9 cellular contexts compared by ENCODE assay signal in genomic region chr3:66195347-66195783, GRCh38. TPM values are rescaled to one million over a fixed set of nuclear protein-coding genes. Genes with fewer than 3 reads are reported as not detected.
DNase-seq lines count a peak whose midpoint lies in the region; TF ChIP-seq lines count a peak whose summit lies in the region.
"Had no signal": no experiment of that assay in that cellular context is flagged by ENCODE, and none has a peak within 500 bp of the region (broad histone marks: within the 10 kb centered on the region; RNA-seq: fewer than 3 reads in every experiment).

No MANE protein-coding gene starts in this region.

- H3K27ac ChIP-seq in ACC112 (ENCODE audit: low read depth, low read length): no peak overlapping the region
- H3K27ac ChIP-seq in right atrium auricular region: peak overlapping the region in 1 of 2 donors; percentile 82
- no peak overlapping the region for H3K27ac ChIP-seq in esophagus squamous epithelium

- H3K27me3 Mint-ChIP-seq in activated naive CD8-positive, alpha-beta T cell: peaks cover 28% of the 10 kb centered on the region

- no peaks in the 10 kb centered on the region for H3K9me3 Mint-ChIP-seq in activated naive CD8-positive, alpha-beta T cell (ENCODE audit: low read depth)
- H3K9me3 Mint-ChIP-seq: activated naive CD4-positive, alpha-beta T cell treated with anti-CD3 and anti-CD28 coated beads, Interleukin-2, amount 50 U/mL, for 24 hours had no signal

- TF ChIP-seq POLR2A in esophagus squamous epithelium (IDR thresholded peaks at IDR 0.05): no peak

- no peaks in the 10 kb centered on the region for H3K79me2 ChIP-seq in ACC112 (ENCODE audit: control insufficient read depth, insufficient read depth, low read length, unreplicated experiment)

- H3K4me3 Mint-ChIP-seq in activated naive CD8-positive, alpha-beta T cell: peak overlapping the region; percentile 2
- H3K4me3 Mint-ChIP-seq: activated naive CD4-positive, alpha-beta T cell treated with anti-CD3 and anti-CD28 coated beads, Interleukin-2, amount 50 U/mL, for 24 hours had no signal

- WGBS in esophagus squamous epithelium, 2 donors: 11% methylated on average over 10 to 20 of the region's 21 CpGs

- no peak overlapping the region for H3K27ac Mint-ChIP-seq in activated naive CD8-positive, alpha-beta T cell
- H3K27ac Mint-ChIP-seq: activated naive CD4-positive, alpha-beta T cell treated with anti-CD3 and anti-CD28 coated beads, Interleukin-2, amount 50 U/mL, for 24 hours had no signal

- peak; percentile 39 for DNase-seq in HFF-Myc (ENCODE audit: extremely low read depth, low read depth)
- no peak for DNase-seq in right atrium auricular region (ENCODE audit: low spot score)
- DNase-seq in retina: peak; percentile 82
- no peak for DNase-seq in NCI-H510A treated with DMSO at 0.1 percent for 48 hours (lab: John Stamatoyannopoulos, UW)
- DNase-seq in esophagus squamous epithelium (lab: John Stamatoyannopoulos, UW): no peak
- DNase-seq in SIG-M5 treated with dmso at 0.1 percent for 504 hours (lab: John Stamatoyannopoulos, UW; ENCODE audit: unreplicated experiment): no peak

- TF ChIP-seq CTCF in HFF-Myc (IDR thresholded peaks at IDR 0.05; ENCODE audit: low read depth, low read length, missing control alignments): peak; percentile 48
- TF ChIP-seq CTCF in right atrium auricular region (IDR thresholded peaks at IDR 0.05): no peak
- peak in 2 of 6 experiments; percentile 8 to 16 for TF ChIP-seq CTCF in esophagus squamous epithelium (IDR thresholded peaks at IDR 0.05)

- intact Hi-C loops in esophagus squamous epithelium (cut with DNase I): no loop called here

- H3K9me3 ChIP-seq in right atrium auricular region: no peaks in the 10 kb centered on the region
- H3K9me3 ChIP-seq in esophagus squamous epithelium: no peaks in the 10 kb centered on the region

- no peak overlapping the region for H2AFZ ChIP-seq in ACC112 (ENCODE audit: low read length, unreplicated experiment)

- H3K36me3 Mint-ChIP-seq in activated naive CD8-positive, alpha-beta T cell: no peaks in the 10 kb centered on the region
- H3K36me3 Mint-ChIP-seq: activated naive CD4-positive, alpha-beta T cell treated with anti-CD3 and anti-CD28 coated beads, Interleukin-2, amount 50 U/mL, for 24 hours had no signal

- H3K4me1 ChIP-seq in ACC112 (ENCODE audit: control insufficient read depth, insufficient read depth, low read length, unreplicated experiment) (no peaks in the 10 kb centered on the region), right atrium auricular region (peaks cover 0 to 3% of the 10 kb centered on the region in 2 donors), esophagus squamous epithelium (peaks cover 0 to 6% (median 3%) of the 10 kb centered on the region in 3 donors)

- H3K36me3 ChIP-seq in ACC112 (ENCODE audit: insufficient read depth, low read length) (no peaks in the 10 kb centered on the region), right atrium auricular region (no peaks in the 10 kb centered on the region), esophagus squamous epithelium (no peaks in the 10 kb centered on the region)

- peaks cover 5% of the 10 kb centered on the region; the same call in 1 of the 2 replicates for H3K27me3 ChIP-seq in ACC112 (ENCODE audit: insufficient read depth, low read length)
- no peaks in the 10 kb centered on the region for H3K27me3 ChIP-seq in right atrium auricular region
- peaks cover 0 to 16% (median 0%) of the 10 kb centered on the region in 4 donors for H3K27me3 ChIP-seq in esophagus squamous epithelium

- no peaks in the 10 kb centered on the region for H3K4me1 Mint-ChIP-seq in activated naive CD8-positive, alpha-beta T cell (ENCODE audit: low read depth)
- H3K4me1 Mint-ChIP-seq: activated naive CD4-positive, alpha-beta T cell treated with anti-CD3 and anti-CD28 coated beads, Interleukin-2, amount 50 U/mL, for 24 hours had no signal

- H3K4me3 ChIP-seq in ACC112 (ENCODE audit: low read depth, low read length) (peak overlapping the region; percentile 35), HFF-Myc (replicated peaks; ENCODE audit: low read depth, low read length) (peak overlapping the region; percentile 26), right atrium auricular region (peak overlapping the region; percentile 30 to 38), esophagus squamous epithelium (peak overlapping the region in 1 of 4 donors; percentile 29)

RNA-seq across cellular contexts. Expression of gene SLC25A26, which starts 25.4 kb away (rescaled TPM):
- total RNA-seq in right atrium auricular region (10 to 100 TPM; 19.1 to 22.4 TPM), esophagus squamous epithelium (10 to 100 TPM in 3 of 4 donors, 1 to 10 TPM in 1; 8.5 to 26.3 (median 16.7) TPM)

Comparison
In these comparisons a context has a peak if more than half of its experiments do, and no peak if none do; other contexts are left out.
1. DNase-seq: peak in HFF-Myc (single experiment) and retina (single experiment); none in right atrium auricular region (single experiment), NCI-H510A treated with DMSO at 0.1 percent for 48 hours (single experiment), esophagus squamous epithelium (single experiment) and SIG-M5 treated with dmso at 0.1 percent for 504 hours (single experiment).